Comparison of ENCODE assay signal across 18 cellular contexts in the genomic region with DNA sequence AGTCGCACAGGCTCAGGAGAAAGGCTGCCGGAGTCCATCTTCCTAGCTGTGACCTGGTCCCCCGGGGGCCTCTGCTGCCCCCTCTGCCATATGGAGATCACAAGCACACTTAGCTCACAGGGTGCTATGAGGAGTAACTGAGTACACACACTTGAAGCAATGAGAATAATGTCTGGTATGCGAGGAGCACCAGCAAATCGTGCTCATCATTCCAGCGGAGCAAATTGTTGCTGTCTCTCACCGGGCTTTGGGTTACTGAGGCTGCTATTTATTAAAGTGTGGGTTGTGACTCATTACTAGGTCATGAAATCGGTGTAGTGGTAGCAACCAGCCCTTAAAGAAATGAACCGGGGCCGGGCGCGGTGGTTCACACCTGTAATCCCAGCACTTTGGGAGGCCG. TPM values are rescaled to one million over a fixed set of nuclear protein-coding genes. Genes with fewer than 3 reads are reported as not detected.
DNase-seq lines count a peak whose midpoint lies in the region; ATAC-seq, FAIRE-seq and TF ChIP-seq lines count a peak whose summit lies in the region.
"Had no signal": no experiment of that assay in that cellular context is flagged by ENCODE, and none has a peak within 500 bp of the region (broad histone marks: within the 10 kb centered on the region; RNA-seq: fewer than 3 reads in every experiment).

No MANE protein-coding gene starts in this region.

- H3K27ac Mint-ChIP-seq in HFFc6, result peak overlapping the region; percentile 36; the same call in 1 of the 2 replicates
- H3K27ac Mint-ChIP-seq: B cell, nephron progenitor cell had no signal

- DNase-seq in A549 (ENCODE audit: low read depth in 1 of 2, low spot score in 1 of 2) (peak; percentile 49 to 68), HFFc6 (peak; percentile 94), adipocyte (ENCODE audit: low read depth) (peak; percentile 68), fibroblast of villous mesenchyme (ENCODE audit: low read depth) (peak; percentile 68), midbrain (lab: John Stamatoyannopoulos, UW) (no peak), NCI-H524 treated with DMSO at 0.1 percent for 48 hours (lab: John Stamatoyannopoulos, UW) (no peak), ascending aorta (ENCODE audit: low spot score in 2 of 2) (no peak), T-helper 9 cell (no peak)
- DNase-seq: activated CD4-positive, CD25-positive, alpha-beta regulatory T cell treated with anti-CD3 and anti-CD28 coated beads, Interleukin-2, amount 50 U/mL, for 72 hours; foreskin melanocyte; kidney; NCI-H1092 treated with DMSO at 0.1 percent for 48 hours; NCI-H69; nephron progenitor cell; small intestine; upper lobe of right lung had no signal

- TF ChIP-seq POLR2A in A549 (IDR thresholded peaks at IDR 0.05; ENCODE audit: low read length), result no peak

- H3K27ac ChIP-seq in A549, result peak overlapping the region in 1 of 2 experiments; percentile 55; a peak in 2 of 6 replicates
- H3K27ac ChIP-seq in ascending aorta, result no peak overlapping the region
- H3K27ac ChIP-seq: SJCRH30, upper lobe of right lung had no signal

- no peaks in the 10 kb centered on the region for H3K36me3 ChIP-seq in adipocyte (ENCODE audit: control insufficient read depth, insufficient read depth, low read length, severe bottlenecking)
- H3K36me3 ChIP-seq in ascending aorta, result no peaks in the 10 kb centered on the region
- H3K36me3 ChIP-seq: SJCRH30, upper lobe of right lung had no signal

- no peak overlapping the region for H3K9ac ChIP-seq in adipocyte (ENCODE audit: low read length)

- CTCF ChIA-PET in A549 (lab: Yijun Ruan, JAX), result interaction anchor here (1.1 kb wide), 1 partner anchor 279 kb away, joined by 4 read pairs; no protein-coding TSS in a partner anchor

- no peaks in the 10 kb centered on the region for H3K9me3 Mint-ChIP-seq in HFFc6
- H3K9me3 Mint-ChIP-seq: nephron progenitor cell had no signal

- H3K4me1 ChIP-seq in A549, result peaks cover 13% of the 10 kb centered on the region
- H3K4me1 ChIP-seq in adipocyte (ENCODE audit: control insufficient read depth, insufficient read depth, low read length), result no peaks in the 10 kb centered on the region
- no peaks in the 10 kb centered on the region for H3K4me1 ChIP-seq in ascending aorta
- H3K4me1 ChIP-seq: SJCRH30, upper lobe of right lung had no signal

- no peak overlapping the region for H3K4me3 ChIP-seq in A549
- no peak overlapping the region for H3K4me3 ChIP-seq in adipocyte (ENCODE audit: low read length)
- no peak overlapping the region for H3K4me3 ChIP-seq in fibroblast of villous mesenchyme (ENCODE audit: low read depth, low read length)
- no peak overlapping the region for H3K4me3 ChIP-seq in ascending aorta
- H3K4me3 ChIP-seq: SJCRH30, upper lobe of right lung had no signal

- TF ChIP-seq CTCF in A549 (IDR thresholded peaks at IDR 0.05) (no peak), HFFc6 (IDR thresholded peaks at IDR 0.05) (peak; percentile 43), fibroblast of villous mesenchyme (IDR thresholded peaks at IDR 0.05; ENCODE audit: insufficient read depth, low read depth, low read length) (no peak), ascending aorta (IDR thresholded peaks at IDR 0.05) (no peak)

- no peak; a peak in 1 of 5 replicates for TF ChIP-seq RAD21 in A549 (conservative IDR thresholded peaks at IDR 0.05 in 1 of 2, IDR thresholded peaks at IDR 0.05 in 1 of 2)

- no peak for FAIRE-seq in A549 (lab: Jason Lieb, UNC)
- FAIRE-seq: kidney, small intestine had no signal

- H3K4me2 ChIP-seq in A549, result peak overlapping the region; percentile 17; the same call in 2 of the 3 replicates

- intact Hi-C loops in ascending aorta (cut with DNase I), result no loop called here

- POLR2A ChIA-PET in A549 (lab: Yijun Ruan, JAX), result no interaction called here

- no peaks in the 10 kb centered on the region for H3K9me3 ChIP-seq in A549
- H3K9me3 ChIP-seq in adipocyte (ENCODE audit: control insufficient read depth, low read length), result no peaks in the 10 kb centered on the region
- no peaks in the 10 kb centered on the region for H3K9me3 ChIP-seq in ascending aorta
- H3K9me3 ChIP-seq: SJCRH30, upper lobe of right lung had no signal

- H3K4me1 Mint-ChIP-seq in HFFc6 (ENCODE audit: low read depth), result peaks cover 20% of the 10 kb centered on the region
- H3K4me1 Mint-ChIP-seq: B cell had no signal

- no peak for TF ChIP-seq EP300 in A549 (IDR thresholded peaks at IDR 0.05)

- H3K36me3 Mint-ChIP-seq in HFFc6 (ENCODE audit: low read depth), result no peaks in the 10 kb centered on the region

- no peak overlapping the region for H3K4me3 Mint-ChIP-seq in HFFc6
- H3K4me3 Mint-ChIP-seq: B cell, nephron progenitor cell had no signal

- peaks cover 32% of the 10 kb centered on the region for H3K27me3 Mint-ChIP-seq in HFFc6 (ENCODE audit: insufficient read depth)

- peak; percentile 76 to 90 for ATAC-seq in A549
- ATAC-seq: upper lobe of right lung had no signal

- WGBS in A549 (ENCODE audit: missing lambda C conversion rate), result 8% methylated on average over 10 of the region's 13 CpGs

- H3K27me3 ChIP-seq in adipocyte (replicated peaks; ENCODE audit: control insufficient read depth, insufficient read depth, low read length) (peaks cover 34% of the 10 kb centered on the region), ascending aorta (no peaks in the 10 kb centered on the region)
- H3K27me3 ChIP-seq: SJCRH30 had no signal

TF ChIP-seq in A549, 52 proteins besides CTCF, POLR2A, EP300 and RAD21:
- TF ChIP-seq POLR2AphosphoS2 (conservative IDR thresholded peaks at IDR 0.05; ENCODE audit: low read length) (no peak), JUNB (IDR thresholded peaks at IDR 0.05) (no peak), KDM1A (IDR thresholded peaks at IDR 0.05; ENCODE audit: low read depth) (no peak), RCOR1 (IDR thresholded peaks at IDR 0.05; ENCODE audit: low read depth, low read length) (no peak), NPAS2 (CRISPR knock-in tag; IDR thresholded peaks at IDR 0.05; ENCODE audit: borderline replicate concordance) (no peak), FOSL2 (IDR thresholded peaks at IDR 0.05) (no peak), FOSL2 (CRISPR knock-in tag; IDR thresholded peaks at IDR 0.05) (peak; percentile 56), FOXS1 (CRISPR knock-in tag; IDR thresholded peaks at IDR 0.05) (no peak)
- TF ChIP-seq, protein P1, sequence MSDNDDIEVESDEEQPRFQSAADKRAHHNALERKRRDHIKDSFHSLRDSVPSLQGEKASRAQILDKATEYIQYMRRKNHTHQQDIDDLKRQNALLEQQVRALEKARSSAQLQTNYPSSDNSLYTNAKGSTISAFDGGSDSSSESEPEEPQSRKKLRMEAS (IDR thresholded peaks at IDR 0.05), result peak; percentile 52

RNA-seq across cellular contexts. Expression of a gene that starts 48.1 kb away (rescaled TPM):
- polyA plus RNA-seq in A549 (2011; rRNA removed) (304 and 326 TPM in 2 replicates), A549 (2017; fragmentation: RNase III; extraction: RNeasy Plus Mini Kit Qiagen cat#74134 plus additional on column Dnase treatment) (171 to 209 TPM (median 186 TPM) in 3 replicates)
- 308 and 354 TPM in 2 replicates for polyA plus RNA-seq in A549 (2012; cell fraction: cytosol; rRNA removed)
- polyA plus RNA-seq in A549 (2012; cell fraction: nucleus; rRNA removed), result 345 and 389 TPM in 2 replicates
- 301 and 399 TPM in 2 replicates for polyA minus RNA-seq in A549 (2011; rRNA and poly(A)+ RNA removed)
- total RNA-seq in HFFc6 (2021; fragmentation: NEBNext Ultra II Directional; extraction: Animal tissue kit (Norgen Biotek cat#: 25700)), result 100 to 1,000 TPM; 163 to 177 (median 172) TPM
- total RNA-seq in fibroblast of villous mesenchyme (224 and 265 TPM in 2 replicates), ascending aorta (212 TPM)

Comparison
In these comparisons a context has a peak if more than half of its experiments do, and no peak if none do; other contexts are left out.
1. DNase-seq: peak in A549 (2 of 2), HFFc6 (single experiment), adipocyte (single experiment) and fibroblast of villous mesenchyme (single experiment); none in midbrain (single experiment), NCI-H524 treated with DMSO at 0.1 percent for 48 hours (single experiment), ascending aorta (0 of 2) and T-helper 9 cell (single experiment).